Comparison of ENCODE assay signal across 16 cellular contexts in the genomic region with DNA sequence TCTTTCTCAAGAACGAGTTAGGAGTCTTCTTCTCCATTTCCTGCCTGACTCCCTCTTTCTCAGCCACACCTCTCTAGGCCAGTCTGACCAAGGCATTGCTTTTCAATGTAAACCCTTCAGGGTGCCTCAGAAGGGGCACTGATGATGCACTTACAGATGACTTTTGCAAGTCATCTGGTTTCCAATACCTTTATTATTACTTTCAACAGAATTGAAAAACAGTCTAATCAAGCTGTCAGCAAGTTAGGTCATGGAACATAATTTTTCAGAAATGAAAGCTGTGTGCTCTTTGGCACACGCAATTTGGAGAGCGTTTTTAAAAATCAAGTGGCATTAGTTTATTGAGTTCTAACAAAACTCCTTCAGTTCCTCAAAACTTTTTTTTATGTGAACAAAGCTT.
DNase-seq lines count a peak whose midpoint lies in the region; ATAC-seq and TF ChIP-seq lines count a peak whose summit lies in the region.
"Had no signal": no experiment of that assay in that cellular context is flagged by ENCODE, and none has a peak within 500 bp of the region (broad histone marks: within the 10 kb centered on the region; RNA-seq: fewer than 3 reads in every experiment).

No MANE protein-coding gene starts in this region.

- H3K9me3 Mint-ChIP-seq in stimulated activated memory B cell treated with anti-CD40 and anti-IgM and Interleukin-4, amounts not matched to agents 10 μg/mL and 1 μg/mL and 100 μg/mL, for 72 hours: no peaks in the 10 kb centered on the region
- H3K9me3 Mint-ChIP-seq: CD14-positive monocyte; CD8-positive, alpha-beta T cell had no signal

- no peaks in the 10 kb centered on the region for H3K36me3 Mint-ChIP-seq in stimulated activated memory B cell treated with anti-CD40 and anti-IgM and Interleukin-4, amounts not matched to agents 10 μg/mL and 1 μg/mL and 100 μg/mL, for 72 hours
- H3K36me3 Mint-ChIP-seq: CD14-positive monocyte; CD8-positive, alpha-beta T cell had no signal

- peak; percentile 14 for DNase-seq in NOMO-1 treated with DMSO at 0.1 percent for 48 hours (lab: John Stamatoyannopoulos, UW; ENCODE audit: unreplicated experiment)
- DNase-seq in NOMO-1 treated with dmso at 0.1 percent for 144 hours (lab: John Stamatoyannopoulos, UW; ENCODE audit: unreplicated experiment): no peak
- peak; percentile 19 for DNase-seq in choroid plexus epithelial cell (ENCODE audit: low read depth)
- DNase-seq in NCI-H526 treated with DMSO at 0.1 percent for 48 hours (lab: John Stamatoyannopoulos, UW): no peak
- DNase-seq in NCI-H748 (lab: John Stamatoyannopoulos, UW; ENCODE audit: unreplicated experiment): no peak
- DNase-seq in hippocampal formation (lab: John Stamatoyannopoulos, UW): no peak
- DNase-seq: 8988T; Calu3; CD8-positive, alpha-beta T cell; DMS79 treated with DMSO at 0.1 percent for 48 hours; GF-D8; GM23248; HCEC 1CT had no signal

- ATAC-seq in stimulated activated memory B cell treated with anti-CD40 and anti-IgM and Interleukin-4, amounts not matched to agents 10 μg/mL and 1 μg/mL and 100 μg/mL, for 72 hours: peak; percentile 31
- ATAC-seq: CD8-positive, alpha-beta T cell had no signal

- H3K4me3 ChIP-seq in choroid plexus epithelial cell (ENCODE audit: low read depth, low read length): no peak overlapping the region
- H3K4me3 ChIP-seq: BLaER1, GM23248 had no signal

- no peak for TF ChIP-seq CTCF in choroid plexus epithelial cell (conservative IDR thresholded peaks at IDR 0.05; ENCODE audit: low read depth, low read length)

- no peak overlapping the region for H3K27ac Mint-ChIP-seq in stimulated activated memory B cell treated with anti-CD40 and anti-IgM and Interleukin-4, amounts not matched to agents 10 μg/mL and 1 μg/mL and 100 μg/mL, for 72 hours
- H3K27ac Mint-ChIP-seq: CD14-positive monocyte; CD8-positive, alpha-beta T cell had no signal

- peaks cover 13% of the 10 kb centered on the region for H3K27me3 Mint-ChIP-seq in stimulated activated memory B cell treated with anti-CD40 and anti-IgM and Interleukin-4, amounts not matched to agents 10 μg/mL and 1 μg/mL and 100 μg/mL, for 72 hours

- peaks cover 6% of the 10 kb centered on the region for H3K4me1 Mint-ChIP-seq in stimulated activated memory B cell treated with anti-CD40 and anti-IgM and Interleukin-4, amounts not matched to agents 10 μg/mL and 1 μg/mL and 100 μg/mL, for 72 hours

- H3K4me3 Mint-ChIP-seq in stimulated activated memory B cell treated with anti-CD40 and anti-IgM and Interleukin-4, amounts not matched to agents 10 μg/mL and 1 μg/mL and 100 μg/mL, for 72 hours: no peak overlapping the region
- H3K4me3 Mint-ChIP-seq: CD14-positive monocyte; CD8-positive, alpha-beta T cell had no signal

Comparison
In these comparisons a context has a peak if more than half of its experiments do, and no peak if none do; other contexts are left out.
1. DNase-seq: peak in NOMO-1 treated with DMSO at 0.1 percent for 48 hours (single experiment) and choroid plexus epithelial cell (single experiment); none in NOMO-1 treated with dmso at 0.1 percent for 144 hours (single experiment), NCI-H526 treated with DMSO at 0.1 percent for 48 hours (single experiment), NCI-H748 (single experiment) and hippocampal formation (0 of 2).